1 cellular context compared by ENCODE assay signal in the genomic region with DNA sequence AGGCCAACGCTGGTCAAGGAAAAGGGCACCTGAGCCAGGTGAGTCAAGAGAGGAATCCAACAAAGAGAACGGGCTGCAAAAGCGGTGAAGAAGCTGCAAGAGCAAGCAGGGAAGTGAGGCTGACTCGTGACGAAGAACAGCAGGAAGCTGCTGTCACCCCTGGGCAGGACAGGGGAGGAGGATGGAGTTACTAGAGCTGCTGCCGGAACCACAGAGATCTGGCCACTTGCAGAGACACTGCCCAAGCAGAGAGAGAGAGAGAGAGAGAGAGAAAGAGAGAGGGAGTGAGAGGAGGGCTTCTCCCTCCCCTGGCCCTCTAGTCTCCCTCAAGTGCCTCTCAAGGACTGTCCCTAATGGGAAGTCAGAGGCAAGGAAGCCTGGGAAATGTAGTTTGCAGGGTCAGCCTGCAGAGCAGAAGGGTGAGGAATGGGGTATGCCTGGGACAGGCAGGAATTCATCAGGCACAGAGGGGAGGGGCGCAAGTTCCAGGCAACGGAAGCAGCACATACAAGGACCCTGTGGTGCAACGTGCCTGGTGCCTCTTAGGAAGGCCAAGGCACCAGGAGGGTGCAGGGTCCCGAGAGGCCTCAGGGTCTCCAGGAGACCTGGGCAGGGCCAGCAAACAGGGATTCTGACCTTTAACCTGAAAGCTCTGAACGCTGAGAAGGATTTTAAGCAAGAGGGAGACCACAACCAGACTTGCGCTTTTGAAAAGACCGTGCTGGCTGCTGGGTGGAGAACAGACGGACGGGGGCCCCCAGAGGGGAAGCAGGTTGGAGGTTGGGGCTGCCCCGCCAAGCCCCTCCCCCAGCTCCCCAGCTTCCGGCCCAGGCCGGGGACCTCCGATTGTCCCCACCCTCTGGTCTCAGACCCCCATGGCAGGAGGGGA.
TF ChIP-seq lines count a peak whose summit lies in the region.

No MANE protein-coding gene starts in this region.

TF ChIP-seq in HepG2, 621 proteins besides CTCF, POLR2A, EP300 and RAD21 (continued from another document and continues in another):
- TF ChIP-seq AGO2 (optimal IDR thresholded peaks at IDR 0.05; ENCODE audit: low read depth, low read length), result no peak
- TF ChIP-seq, protein P1, sequence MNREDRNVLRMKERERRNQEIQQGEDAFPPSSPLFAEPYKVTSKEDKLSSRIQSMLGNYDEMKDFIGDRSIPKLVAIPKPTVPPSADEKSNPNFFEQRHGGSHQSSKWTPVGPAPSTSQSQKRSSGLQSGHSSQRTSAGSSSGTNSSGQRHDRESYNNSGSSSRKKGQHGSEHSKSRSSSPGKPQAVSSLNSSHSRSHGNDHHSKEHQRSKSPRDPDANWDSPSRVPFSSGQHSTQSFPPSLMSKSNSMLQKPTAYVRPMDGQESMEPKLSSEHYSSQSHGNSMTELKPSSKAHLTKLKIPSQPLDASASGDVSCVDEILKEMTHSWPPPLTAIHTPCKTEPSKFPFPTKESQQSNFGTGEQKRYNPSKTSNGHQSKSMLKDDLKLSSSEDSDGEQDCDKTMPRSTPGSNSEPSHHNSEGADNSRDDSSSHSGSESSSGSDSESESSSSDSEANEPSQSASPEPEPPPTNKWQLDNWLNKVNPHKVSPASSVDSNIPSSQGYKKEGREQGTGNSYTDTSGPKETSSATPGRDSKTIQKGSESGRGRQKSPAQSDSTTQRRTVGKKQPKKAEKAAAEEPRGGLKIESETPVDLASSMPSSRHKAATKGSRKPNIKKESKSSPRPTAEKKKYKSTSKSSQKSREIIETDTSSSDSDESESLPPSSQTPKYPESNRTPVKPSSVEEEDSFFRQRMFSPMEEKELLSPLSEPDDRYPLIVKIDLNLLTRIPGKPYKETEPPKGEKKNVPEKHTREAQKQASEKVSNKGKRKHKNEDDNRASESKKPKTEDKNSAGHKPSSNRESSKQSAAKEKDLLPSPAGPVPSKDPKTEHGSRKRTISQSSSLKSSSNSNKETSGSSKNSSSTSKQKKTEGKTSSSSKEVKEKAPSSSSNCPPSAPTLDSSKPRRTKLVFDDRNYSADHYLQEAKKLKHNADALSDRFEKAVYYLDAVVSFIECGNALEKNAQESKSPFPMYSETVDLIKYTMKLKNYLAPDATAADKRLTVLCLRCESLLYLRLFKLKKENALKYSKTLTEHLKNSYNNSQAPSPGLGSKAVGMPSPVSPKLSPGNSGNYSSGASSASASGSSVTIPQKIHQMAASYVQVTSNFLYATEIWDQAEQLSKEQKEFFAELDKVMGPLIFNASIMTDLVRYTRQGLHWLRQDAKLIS (CRISPR knock-in tag; IDR thresholded peaks at IDR 0.05), result peak; percentile 79; the same call in 1 of the 2 replicates
- TF ChIP-seq KAT2B (IDR thresholded peaks at IDR 0.05; ENCODE audit: borderline replicate concordance, low read depth, low read length), result no peak
- peak; percentile 99 for TF ChIP-seq THAP11 (CRISPR knock-in tag; IDR thresholded peaks at IDR 0.05)
- TF ChIP-seq ZNF230 (CRISPR knock-in tag; IDR thresholded peaks at IDR 0.05), result no peak
- peak; percentile 74; the same call in 1 of the 2 replicates for TF ChIP-seq HCFC1 (IDR thresholded peaks at IDR 0.05; ENCODE audit: low read depth, low read length)
- peak; percentile 7; the same call in 1 of the 2 replicates for TF ChIP-seq SIN3A (IDR thresholded peaks at IDR 0.05; ENCODE audit: borderline replicate concordance, low read depth, low read length)
- TF ChIP-seq RBM22 (optimal IDR thresholded peaks at IDR 0.05; ENCODE audit: low read length), result no peak
- TF ChIP-seq NCOA2 (CRISPR knock-in tag; IDR thresholded peaks at IDR 0.05), result peak; percentile 73
- TF ChIP-seq, protein P2, sequence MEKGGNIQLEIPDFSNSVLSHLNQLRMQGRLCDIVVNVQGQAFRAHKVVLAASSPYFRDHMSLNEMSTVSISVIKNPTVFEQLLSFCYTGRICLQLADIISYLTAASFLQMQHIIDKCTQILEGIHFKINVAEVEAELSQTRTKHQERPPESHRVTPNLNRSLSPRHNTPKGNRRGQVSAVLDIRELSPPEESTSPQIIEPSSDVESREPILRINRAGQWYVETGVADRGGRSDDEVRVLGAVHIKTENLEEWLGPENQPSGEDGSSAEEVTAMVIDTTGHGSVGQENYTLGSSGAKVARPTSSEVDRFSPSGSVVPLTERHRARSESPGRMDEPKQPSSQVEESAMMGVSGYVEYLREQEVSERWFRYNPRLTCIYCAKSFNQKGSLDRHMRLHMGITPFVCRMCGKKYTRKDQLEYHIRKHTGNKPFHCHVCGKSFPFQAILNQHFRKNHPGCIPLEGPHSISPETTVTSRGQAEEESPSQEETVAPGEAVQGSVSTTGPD (CRISPR knock-in tag; IDR thresholded peaks at IDR 0.05), result peak; percentile 73; the same call in 1 of the 2 replicates
- TF ChIP-seq NFE2L2 (IDR thresholded peaks at IDR 0.05; ENCODE audit: low read length), result no peak
- peak; percentile 76; the same call in 1 of the 2 replicates for TF ChIP-seq NFKB2 (CRISPR knock-in tag; IDR thresholded peaks at IDR 0.05; ENCODE audit: borderline replicate concordance)
- TF ChIP-seq ZNF709 (CRISPR knock-in tag; IDR thresholded peaks at IDR 0.05), result no peak
- TF ChIP-seq ZNF564 (CRISPR knock-in tag; IDR thresholded peaks at IDR 0.05), result no peak
- TF ChIP-seq ZNF547 (CRISPR knock-in tag; IDR thresholded peaks at IDR 0.05), result no peak
- TF ChIP-seq, protein P3, sequence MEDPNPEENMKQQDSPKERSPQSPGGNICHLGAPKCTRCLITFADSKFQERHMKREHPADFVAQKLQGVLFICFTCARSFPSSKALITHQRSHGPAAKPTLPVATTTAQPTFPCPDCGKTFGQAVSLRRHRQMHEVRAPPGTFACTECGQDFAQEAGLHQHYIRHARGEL (CRISPR knock-in tag; IDR thresholded peaks at IDR 0.05), result no peak
- TF ChIP-seq, protein P4, sequence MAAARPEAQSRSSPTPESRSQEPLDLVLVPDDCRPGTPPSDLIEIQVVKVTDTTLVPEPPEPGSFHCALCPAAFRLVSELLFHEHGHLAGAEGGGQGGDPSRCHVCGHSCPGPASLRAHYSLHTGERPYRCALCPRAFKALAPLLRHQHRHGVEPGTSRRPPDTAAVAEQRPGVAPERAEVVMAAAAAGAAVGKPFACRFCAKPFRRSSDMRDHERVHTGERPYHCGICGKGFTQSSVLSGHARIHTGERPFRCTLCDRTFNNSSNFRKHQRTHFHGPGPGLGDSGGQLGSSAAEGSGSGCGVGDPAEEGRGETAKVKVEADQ (CRISPR knock-in tag; IDR thresholded peaks at IDR 0.05; ENCODE audit: borderline replicate concordance), result no peak
- TF ChIP-seq ZSCAN25 (CRISPR knock-in tag; IDR thresholded peaks at IDR 0.05), result peak; percentile 37; the same call in 1 of the 2 replicates
- peak; percentile 80; the same call in 1 of the 2 replicates for TF ChIP-seq ZNF792 (CRISPR knock-in tag; IDR thresholded peaks at IDR 0.05)
- no peak for TF ChIP-seq NR3C1 (CRISPR knock-in tag; IDR thresholded peaks at IDR 0.05)
- peak; percentile 60; the same call in 1 of the 2 replicates for TF ChIP-seq POGZ (CRISPR knock-in tag; IDR thresholded peaks at IDR 0.05)
- no peak for TF ChIP-seq RFXANK (CRISPR knock-in tag; IDR thresholded peaks at IDR 0.05)
- peak; percentile 73 for TF ChIP-seq PPARG (CRISPR knock-in tag; conservative IDR thresholded peaks at IDR 0.05)
- TF ChIP-seq CEBPB (IDR thresholded peaks at IDR 0.05; ENCODE audit: borderline replicate concordance, low read depth, low read length), result peak; percentile 35; the same call in 1 of the 2 replicates
- no peak for TF ChIP-seq SOX13 (IDR thresholded peaks at IDR 0.05)
- peak in 1 of 2 experiments; percentile 34; a peak in 2 of 4 replicates for TF ChIP-seq SOX13 (CRISPR knock-in tag; conservative IDR thresholded peaks at IDR 0.05 in 1 of 2, IDR thresholded peaks at IDR 0.05 in 1 of 2)
- TF ChIP-seq KDM3A (CRISPR knock-in tag; IDR thresholded peaks at IDR 0.05; ENCODE audit: low read depth), result 0 out of 2 replicates have a peak, but pooled peaks have one; percentile 58
- TF ChIP-seq RARA (CRISPR knock-in tag; IDR thresholded peaks at IDR 0.05), result peak; percentile 9; the same call in 1 of the 2 replicates
- TF ChIP-seq ZNF879 (CRISPR knock-in tag; IDR thresholded peaks at IDR 0.05), result peak; percentile 22; the same call in 1 of the 2 replicates
- TF ChIP-seq ZNF644 (CRISPR knock-in tag; IDR thresholded peaks at IDR 0.05; ENCODE audit: low read depth), result 0 out of 2 replicates have a peak, but pooled peaks have one; percentile 29
- no peak for TF ChIP-seq RAD51 (IDR thresholded peaks at IDR 0.05; ENCODE audit: borderline replicate concordance)
- TF ChIP-seq, protein P5, sequence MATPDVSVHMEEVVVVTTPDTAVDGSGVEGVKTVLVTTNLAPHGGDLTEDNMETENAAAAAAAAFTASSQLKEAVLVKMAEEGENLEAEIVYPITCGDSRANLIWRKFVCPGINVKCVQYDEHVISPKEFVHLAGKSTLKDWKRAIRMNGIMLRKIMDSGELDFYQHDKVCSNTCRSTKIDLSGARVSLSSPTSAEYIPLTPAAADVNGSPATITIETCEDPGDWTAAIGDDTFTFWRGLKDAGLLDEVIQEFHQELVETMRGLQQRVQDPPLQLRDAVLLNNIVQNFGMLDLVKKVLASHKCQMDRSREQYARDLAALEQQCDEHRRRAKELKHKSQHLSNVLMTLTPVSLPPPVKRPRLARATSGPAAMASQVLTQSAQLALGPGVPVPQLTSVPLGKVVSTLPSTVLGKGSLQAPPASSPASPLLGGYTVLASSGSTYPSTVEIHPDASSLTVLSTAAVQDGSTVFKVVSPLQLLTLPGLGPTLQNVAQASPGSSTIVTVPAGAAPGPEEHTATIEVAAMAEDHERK (CRISPR knock-in tag; IDR thresholded peaks at IDR 0.05; ENCODE audit: low read depth), result no peak; the same call in 1 of the 2 replicates
- TF ChIP-seq SNAI1 (CRISPR knock-in tag; IDR thresholded peaks at IDR 0.05; ENCODE audit: borderline replicate concordance), result peak; percentile 91; the same call in 1 of the 2 replicates
- peak; percentile 61 for TF ChIP-seq ZNF331 (CRISPR knock-in tag; IDR thresholded peaks at IDR 0.05)
- TF ChIP-seq, protein P6, sequence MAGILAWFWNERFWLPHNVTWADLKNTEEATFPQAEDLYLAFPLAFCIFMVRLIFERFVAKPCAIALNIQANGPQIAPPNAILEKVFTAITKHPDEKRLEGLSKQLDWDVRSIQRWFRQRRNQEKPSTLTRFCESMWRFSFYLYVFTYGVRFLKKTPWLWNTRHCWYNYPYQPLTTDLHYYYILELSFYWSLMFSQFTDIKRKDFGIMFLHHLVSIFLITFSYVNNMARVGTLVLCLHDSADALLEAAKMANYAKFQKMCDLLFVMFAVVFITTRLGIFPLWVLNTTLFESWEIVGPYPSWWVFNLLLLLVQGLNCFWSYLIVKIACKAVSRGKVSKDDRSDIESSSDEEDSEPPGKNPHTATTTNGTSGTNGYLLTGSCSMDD (CRISPR knock-in tag; IDR thresholded peaks at IDR 0.05), result no peak
- TF ChIP-seq HNF4A (CRISPR knock-in tag; IDR thresholded peaks at IDR 0.05), result peak; percentile 78
- TF ChIP-seq ZNF577 (CRISPR knock-in tag; IDR thresholded peaks at IDR 0.05; ENCODE audit: borderline replicate concordance, low read depth), result no peak
- no peak for TF ChIP-seq ZNF841 (CRISPR knock-in tag; IDR thresholded peaks at IDR 0.05; ENCODE audit: borderline replicate concordance)
- no peak for TF ChIP-seq NCOA5 (CRISPR knock-in tag; IDR thresholded peaks at IDR 0.05)
- no peak for TF ChIP-seq BRCA1 (CRISPR knock-in tag; IDR thresholded peaks at IDR 0.05)
- no peak for TF ChIP-seq NKX3-1 (CRISPR knock-in tag; IDR thresholded peaks at IDR 0.05)
- TF ChIP-seq RFX1 (IDR thresholded peaks at IDR 0.05), result no peak
- 0 out of 2 replicates have a peak, but pooled peaks have one; percentile 54 for TF ChIP-seq DNMT3B (CRISPR knock-in tag; conservative IDR thresholded peaks at IDR 0.05)
- TF ChIP-seq CBX1 (IDR thresholded peaks at IDR 0.05; ENCODE audit: low read depth), result no peak
- TF ChIP-seq SIX4 (CRISPR knock-in tag; IDR thresholded peaks at IDR 0.05), result 0 out of 2 replicates have a peak, but pooled peaks have one; percentile 27
- TF ChIP-seq RBM39 (IDR thresholded peaks at IDR 0.05; ENCODE audit: low read depth, low read length, poor library complexity, severe bottlenecking), result peak; percentile 67
- peak; percentile 85 for TF ChIP-seq ZNF605 (CRISPR knock-in tag; IDR thresholded peaks at IDR 0.05)
- TF ChIP-seq, protein P7, sequence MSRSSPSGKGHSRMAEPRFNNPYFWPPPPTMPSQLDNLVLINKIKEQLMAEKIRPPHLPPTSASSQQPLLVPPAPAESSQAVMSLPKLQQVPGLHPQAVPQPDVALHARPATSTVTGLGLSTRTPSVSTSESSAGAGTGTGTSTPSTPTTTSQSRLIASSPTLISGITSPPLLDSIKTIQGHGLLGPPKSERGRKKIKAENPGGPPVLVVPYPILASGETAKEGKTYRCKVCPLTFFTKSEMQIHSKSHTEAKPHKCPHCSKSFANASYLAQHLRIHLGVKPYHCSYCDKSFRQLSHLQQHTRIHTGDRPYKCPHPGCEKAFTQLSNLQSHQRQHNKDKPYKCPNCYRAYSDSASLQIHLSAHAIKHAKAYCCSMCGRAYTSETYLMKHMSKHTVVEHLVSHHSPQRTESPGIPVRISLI (CRISPR knock-in tag; IDR thresholded peaks at IDR 0.05; ENCODE audit: borderline replicate concordance), result no peak; the same call in 1 of the 2 replicates
- TF ChIP-seq ZNF839 (CRISPR knock-in tag; IDR thresholded peaks at IDR 0.05; ENCODE audit: borderline replicate concordance), result peak; percentile 63; the same call in 1 of the 2 replicates
- peak; percentile 86 for TF ChIP-seq GATAD2A (CRISPR knock-in tag; IDR thresholded peaks at IDR 0.05)
- TF ChIP-seq FLYWCH1 (CRISPR knock-in tag; IDR thresholded peaks at IDR 0.05), result no peak
- no peak for TF ChIP-seq PRPF4 (IDR thresholded peaks at IDR 0.05; ENCODE audit: low read depth, low read length, poor library complexity, severe bottlenecking)
- TF ChIP-seq FOXO1 (CRISPR knock-in tag; IDR thresholded peaks at IDR 0.05), result no peak
- peak; percentile 60; the same call in 1 of the 2 replicates for TF ChIP-seq ZNF766 (CRISPR knock-in tag; IDR thresholded peaks at IDR 0.05; ENCODE audit: borderline replicate concordance)
- TF ChIP-seq, protein P8, sequence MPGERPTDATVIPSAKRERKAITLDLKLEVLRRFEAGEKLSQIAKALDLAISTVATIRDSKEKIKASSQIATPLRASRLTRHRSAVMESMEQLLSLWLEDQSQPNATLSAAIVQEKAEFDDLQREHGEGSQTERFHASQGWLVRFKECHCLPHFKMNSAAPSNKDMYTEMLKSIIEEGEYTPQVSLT (CRISPR knock-in tag; IDR thresholded peaks at IDR 0.05; ENCODE audit: borderline replicate concordance, low read depth), result no peak
